In genomic region chr5:95864944-95865504, GRCh38 we compare ENCODE assay signal across 1 cellular context.
A peak's percentile ranks its signal among the peaks of the same experiment; 100 is the strongest.
TF ChIP-seq lines count a peak whose summit lies in the region.

No MANE protein-coding gene starts in this region.

TF ChIP-seq in HepG2, 621 proteins besides CTCF, POLR2A, EP300 and RAD21 (continued from another document and continues in another):
- TF ChIP-seq ZNF687 (CRISPR knock-in tag; IDR thresholded peaks at IDR 0.05): peak; percentile 18; the same call in 1 of the 2 replicates
- TF ChIP-seq ZSCAN29 (CRISPR knock-in tag; conservative IDR thresholded peaks at IDR 0.05): peak; percentile 75
- TF ChIP-seq MXI1 (IDR thresholded peaks at IDR 0.05; ENCODE audit: borderline replicate concordance, low read depth, low read length): peak; percentile 60; the same call in 1 of the 3 replicates
- TF ChIP-seq ZBTB8A (CRISPR knock-in tag; IDR thresholded peaks at IDR 0.05; ENCODE audit: borderline replicate concordance, low read depth): no peak
- no peak for TF ChIP-seq ZSCAN25 (CRISPR knock-in tag; IDR thresholded peaks at IDR 0.05)
- TF ChIP-seq ZNF605 (CRISPR knock-in tag; IDR thresholded peaks at IDR 0.05): peak; percentile 74
- TF ChIP-seq ZNF547 (CRISPR knock-in tag; IDR thresholded peaks at IDR 0.05): no peak
- TF ChIP-seq ZNF30 (CRISPR knock-in tag; IDR thresholded peaks at IDR 0.05): no peak
- no peak for TF ChIP-seq CHD2 (IDR thresholded peaks at IDR 0.05; ENCODE audit: low read depth, low read length)
- peak; percentile 55; the same call in 1 of the 2 replicates for TF ChIP-seq HNF4G (IDR thresholded peaks at IDR 0.05; ENCODE audit: borderline replicate concordance, low read depth, low read length)
- peak; percentile 78; the same call in 1 of the 2 replicates for TF ChIP-seq HNF4G (CRISPR knock-in tag; IDR thresholded peaks at IDR 0.05; ENCODE audit: borderline replicate concordance, low read depth)
- TF ChIP-seq ZNF691 (CRISPR knock-in tag; IDR thresholded peaks at IDR 0.05; ENCODE audit: borderline replicate concordance, low read depth): no peak; the same call in 1 of the 2 replicates
- TF ChIP-seq REPIN1 (CRISPR knock-in tag; IDR thresholded peaks at IDR 0.05; ENCODE audit: borderline replicate concordance, low read depth): peak; percentile 85; the same call in 1 of the 2 replicates
- no peak for TF ChIP-seq TMF1 (CRISPR knock-in tag; IDR thresholded peaks at IDR 0.05; ENCODE audit: low read depth)
- no peak for TF ChIP-seq KDM5B (CRISPR knock-in tag; IDR thresholded peaks at IDR 0.05; ENCODE audit: borderline replicate concordance)
- TF ChIP-seq CENPBD1 (CRISPR knock-in tag; IDR thresholded peaks at IDR 0.05; ENCODE audit: borderline replicate concordance, low read depth): no peak
- TF ChIP-seq RFX5 (IDR thresholded peaks at IDR 0.05; ENCODE audit: low read depth, low read length): peak; percentile 2; the same call in 1 of the 2 replicates
- TF ChIP-seq E2F1 (CRISPR knock-in tag; IDR thresholded peaks at IDR 0.05): no peak
- no peak for TF ChIP-seq IRX3 (CRISPR knock-in tag; IDR thresholded peaks at IDR 0.05; ENCODE audit: borderline replicate concordance, low read depth)
- no peak for TF ChIP-seq MED8 (CRISPR knock-in tag; IDR thresholded peaks at IDR 0.05; ENCODE audit: insufficient replicate concordance)
- TF ChIP-seq MEF2D (CRISPR knock-in tag; IDR thresholded peaks at IDR 0.05): peak; percentile 90
- peak; percentile 93 for TF ChIP-seq POGZ (CRISPR knock-in tag; IDR thresholded peaks at IDR 0.05)
- TF ChIP-seq SMARCC2 (IDR thresholded peaks at IDR 0.05): no peak; the same call in 1 of the 2 replicates
- no peak; the same call in 1 of the 2 replicates for TF ChIP-seq ZNF275 (CRISPR knock-in tag; IDR thresholded peaks at IDR 0.05; ENCODE audit: borderline replicate concordance)
- peak; percentile 92; the same call in 1 of the 2 replicates for TF ChIP-seq ARID3A (IDR thresholded peaks at IDR 0.05; ENCODE audit: low read depth, low read length)
- TF ChIP-seq XRCC5 (optimal IDR thresholded peaks at IDR 0.05; ENCODE audit: low read length): peak; percentile 78
- no peak for TF ChIP-seq ZNF589 (CRISPR knock-in tag; conservative IDR thresholded peaks at IDR 0.05)
- TF ChIP-seq ZFYVE20 (CRISPR knock-in tag; IDR thresholded peaks at IDR 0.05; ENCODE audit: borderline replicate concordance, low read depth): no peak
- TF ChIP-seq ZNF501 (CRISPR knock-in tag; IDR thresholded peaks at IDR 0.05): peak; percentile 60; the same call in 1 of the 2 replicates
- TF ChIP-seq ZNF558 (CRISPR knock-in tag; IDR thresholded peaks at IDR 0.05; ENCODE audit: borderline replicate concordance): no peak
- TF ChIP-seq ZNF746 (CRISPR knock-in tag; IDR thresholded peaks at IDR 0.05): no peak
- 0 out of 2 replicates have a peak, but pooled peaks have one; percentile 33 for TF ChIP-seq KLF6 (CRISPR knock-in tag; IDR thresholded peaks at IDR 0.05)
- no peak for TF ChIP-seq ZNF431 (CRISPR knock-in tag; IDR thresholded peaks at IDR 0.05; ENCODE audit: borderline replicate concordance, low read depth)
- no peak for TF ChIP-seq ZNF841 (CRISPR knock-in tag; IDR thresholded peaks at IDR 0.05; ENCODE audit: borderline replicate concordance)
- TF ChIP-seq ZBTB38 (CRISPR knock-in tag; IDR thresholded peaks at IDR 0.05): 0 out of 2 replicates have a peak, but pooled peaks have one; percentile 27
- peak; percentile 30; the same call in 1 of the 2 replicates for TF ChIP-seq MNT (IDR thresholded peaks at IDR 0.05)
- peak in 1 of 2 experiments; percentile 83; a peak in 2 of 4 replicates for TF ChIP-seq KLF16 (CRISPR knock-in tag; IDR thresholded peaks at IDR 0.05)
- 0 out of 2 replicates have a peak, but pooled peaks have one; percentile 52 for TF ChIP-seq ZNF564 (CRISPR knock-in tag; IDR thresholded peaks at IDR 0.05)
- peak; percentile 72; the same call in 1 of the 2 replicates for TF ChIP-seq BORCS8-MEF2B (CRISPR knock-in tag; IDR thresholded peaks at IDR 0.05)
- peak; percentile 51; the same call in 1 of the 2 replicates for TF ChIP-seq JUN (CRISPR knock-in tag; IDR thresholded peaks at IDR 0.05)
- no peak for TF ChIP-seq ZNF597 (CRISPR knock-in tag; IDR thresholded peaks at IDR 0.05)
- peak; percentile 80 for TF ChIP-seq FOSL2 (CRISPR knock-in tag; IDR thresholded peaks at IDR 0.05)
- TF ChIP-seq ZMYM3 (CRISPR knock-in tag; IDR thresholded peaks at IDR 0.05): peak; percentile 72
- TF ChIP-seq ZNF816 (CRISPR knock-in tag; IDR thresholded peaks at IDR 0.05; ENCODE audit: borderline replicate concordance): no peak
- peak; percentile 56 for TF ChIP-seq GATAD1 (CRISPR knock-in tag; IDR thresholded peaks at IDR 0.05)
- TF ChIP-seq ELF4 (CRISPR knock-in tag; IDR thresholded peaks at IDR 0.05; ENCODE audit: borderline replicate concordance): peak; percentile 55; the same call in 1 of the 2 replicates
- TF ChIP-seq SP5 (CRISPR knock-in tag; IDR thresholded peaks at IDR 0.05; ENCODE audit: borderline replicate concordance, low read depth): peak; percentile 22; the same call in 1 of the 2 replicates
- no peak for TF ChIP-seq ZBTB42 (CRISPR knock-in tag; IDR thresholded peaks at IDR 0.05)
- TF ChIP-seq ELF3 (CRISPR knock-in tag; IDR thresholded peaks at IDR 0.05): peak; percentile 98
- TF ChIP-seq ZNF446 (CRISPR knock-in tag; IDR thresholded peaks at IDR 0.05): no peak
- TF ChIP-seq SKI (IDR thresholded peaks at IDR 0.05; ENCODE audit: partially characterized antibody): peak; percentile 93
- no peak for TF ChIP-seq ZNF138 (CRISPR knock-in tag; IDR thresholded peaks at IDR 0.05; ENCODE audit: low read depth)
- TF ChIP-seq ZGPAT (CRISPR knock-in tag; IDR thresholded peaks at IDR 0.05): peak; percentile 84
- peak; percentile 15; the same call in 1 of the 2 replicates for TF ChIP-seq SMC3 (IDR thresholded peaks at IDR 0.05; ENCODE audit: low read length)
- no peak for TF ChIP-seq ARNT (IDR thresholded peaks at IDR 0.05)
- 0 out of 2 replicates have a peak, but pooled peaks have one; percentile 29 for TF ChIP-seq ZBTB7A (CRISPR knock-in tag; IDR thresholded peaks at IDR 0.05)
- peak; percentile 57; the same call in 1 of the 2 replicates for TF ChIP-seq RBFOX2 (IDR thresholded peaks at IDR 0.05; ENCODE audit: low read depth, low read length)
- no peak for TF ChIP-seq ZNF607 (CRISPR knock-in tag; IDR thresholded peaks at IDR 0.05; ENCODE audit: borderline replicate concordance)
- no peak for TF ChIP-seq ZNF616 (CRISPR knock-in tag; IDR thresholded peaks at IDR 0.05; ENCODE audit: low read depth)
- no peak for TF ChIP-seq ZNF235 (CRISPR knock-in tag; IDR thresholded peaks at IDR 0.05; ENCODE audit: borderline replicate concordance)
- TF ChIP-seq STAG1 (CRISPR knock-in tag; IDR thresholded peaks at IDR 0.05): peak; percentile 21
